ENCODE assay signal across 1 cellular context in genomic region chr22:49350441-49351121, GRCh38.
TF ChIP-seq lines count a peak whose summit lies in the region.

No MANE protein-coding gene starts in this region.

TF ChIP-seq in GM23338, 12 proteins besides CTCF, POLR2A, EP300 and RAD21 (continued from another document):
- TF ChIP-seq REST (IDR thresholded peaks at IDR 0.05; ENCODE audit: unreplicated experiment) (no peak), ZNF462 (CRISPR knock-in tag; IDR thresholded peaks at IDR 0.05) (no peak), EZH2phosphoT487 (IDR thresholded peaks at IDR 0.05; ENCODE audit: unreplicated experiment) (no peak)
